24 cellular contexts compared by ENCODE assay signal in the genomic region with DNA sequence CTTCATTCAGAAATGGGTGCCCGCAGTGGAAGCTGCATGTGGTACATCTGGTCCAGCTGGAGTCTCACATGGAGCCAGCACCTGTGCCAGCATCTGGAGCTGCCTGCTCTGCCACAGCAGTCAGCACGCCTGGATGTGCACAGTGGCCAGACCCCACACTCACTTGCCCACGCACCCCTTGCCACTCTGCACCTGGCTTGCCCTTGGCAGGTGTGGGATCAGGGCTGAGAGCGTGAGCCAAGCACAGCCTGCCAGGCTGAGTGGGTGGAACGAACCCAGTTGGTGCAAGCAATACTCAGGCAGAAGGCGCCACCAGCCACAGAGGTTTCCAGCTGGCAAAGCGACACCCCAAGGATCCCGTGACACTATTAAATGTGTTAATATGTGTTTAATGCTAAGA.
DNase-seq lines count a peak whose midpoint lies in the region; ATAC-seq, FAIRE-seq and TF ChIP-seq lines count a peak whose summit lies in the region.
"Had no signal": no experiment of that assay in that cellular context is flagged by ENCODE, and none has a peak within 500 bp of the region (broad histone marks: within the 10 kb centered on the region; RNA-seq: fewer than 3 reads in every experiment).

No MANE protein-coding gene starts in this region.

- peak overlapping the region; percentile 88 for H3K27ac ChIP-seq in psoas muscle
- H3K27ac ChIP-seq: A549; BLaER1 treated with 17β-estradiol and CSF1 and Interleukin-3, amounts not matched to agents 10 nM and 100 nM had no signal

- WGBS in psoas muscle, 3 donors: 29 to 34% (median 31%) methylated on average over 8 of the region's 8 CpGs

- H3K4me3 ChIP-seq in bronchial epithelial cell (ENCODE audit: low read depth, low read length) (no peak overlapping the region), psoas muscle (no peak overlapping the region)
- H3K4me3 ChIP-seq: A549; BLaER1 treated with 17β-estradiol and CSF1 and Interleukin-3, amounts not matched to agents 10 nM and 100 nM; GM23338 had no signal

- intact Hi-C loops in psoas muscle (cut with DNase I) (loop anchor here in 1 of 2 donors (10.0 kb wide), 1 partner anchor 92 kb away; the partner anchor contains the start of gene AMOTL1), sciatic nerve (cut with DNase I) (no loop called here)

- ATAC-seq in psoas muscle: peak; percentile 34 to 62 (median 45)
- ATAC-seq in sciatic nerve: no peak
- ATAC-seq: A549, GM23338, HCT116 had no signal

- TF ChIP-seq CTCF in bronchial epithelial cell (IDR thresholded peaks at IDR 0.05; ENCODE audit: insufficient read depth, low read length, severe bottlenecking) (no peak), psoas muscle (IDR thresholded peaks at IDR 0.05) (no peak), type B pancreatic cell (conservative IDR thresholded peaks at IDR 0.05) (no peak)

- H3K4me1 Mint-ChIP-seq in type B pancreatic cell (ENCODE audit: unreplicated experiment): no peaks in the 10 kb centered on the region
- H3K4me1 Mint-ChIP-seq: CD14-positive monocyte; CD8-positive, alpha-beta memory T cell had no signal

- H3K36me3 Mint-ChIP-seq in type B pancreatic cell: no peaks in the 10 kb centered on the region
- H3K36me3 Mint-ChIP-seq: CD14-positive monocyte; CD8-positive, alpha-beta memory T cell had no signal

- no peaks in the 10 kb centered on the region for H3K9me3 ChIP-seq in psoas muscle
- H3K9me3 ChIP-seq: A549, BE2C had no signal

- H3K27me3 ChIP-seq in bronchial epithelial cell (ENCODE audit: control insufficient read depth, insufficient read depth, low read length) (no peaks in the 10 kb centered on the region), psoas muscle (ENCODE audit: insufficient read depth in 3 of 3, low read length in 2 of 3) (no peaks in the 10 kb centered on the region)
- H3K27me3 ChIP-seq: BE2C; BLaER1 treated with 17β-estradiol and CSF1 and Interleukin-3, amounts not matched to agents 10 nM and 100 nM had no signal

- FAIRE-seq in bronchial epithelial cell (lab: Jason Lieb, UNC): peak; percentile 7
- FAIRE-seq: A549, GM12891, GM18507 had no signal

- peaks cover 44% of the 10 kb centered on the region for H3K4me1 ChIP-seq in psoas muscle
- H3K4me1 ChIP-seq: A549; BE2C; BLaER1 treated with 17β-estradiol and CSF1 and Interleukin-3, amounts not matched to agents 10 nM and 100 nM had no signal

- no peak overlapping the region for H3K4me3 Mint-ChIP-seq in type B pancreatic cell
- H3K4me3 Mint-ChIP-seq: CD14-positive monocyte; CD4-positive, alpha-beta T cell; CD8-positive, alpha-beta memory T cell; GM23338; H9 had no signal

- H3K36me3 ChIP-seq in bronchial epithelial cell (ENCODE audit: control insufficient read depth, insufficient read depth, low read length): no peaks in the 10 kb centered on the region
- H3K36me3 ChIP-seq in psoas muscle (ENCODE audit: insufficient read depth in 1 of 2, low read depth in 1 of 2): no peaks in the 10 kb centered on the region
- H3K36me3 ChIP-seq: BE2C; BLaER1 treated with 17β-estradiol and CSF1 and Interleukin-3, amounts not matched to agents 10 nM and 100 nM had no signal

- no peaks in the 10 kb centered on the region for H3K27me3 Mint-ChIP-seq in type B pancreatic cell
- H3K27me3 Mint-ChIP-seq: CD4-positive, alpha-beta T cell had no signal

- peaks cover 7% of the 10 kb centered on the region for H3K9me3 Mint-ChIP-seq in type B pancreatic cell
- H3K9me3 Mint-ChIP-seq: CD4-positive, alpha-beta T cell; CD8-positive, alpha-beta memory T cell had no signal

- no peak for DNase-seq in bronchial epithelial cell (ENCODE audit: low read depth)
- DNase-seq in myocyte (ENCODE audit: low read depth): peak; percentile 29
- DNase-seq in psoas muscle: peak; percentile 25 to 58
- DNase-seq in type B pancreatic cell (ENCODE audit: extremely low spot score, unreplicated experiment): peak; percentile 55
- no peak for DNase-seq in putamen (ENCODE audit: low spot score)
- DNase-seq in sciatic nerve (ENCODE audit: low spot score): no peak
- DNase-seq in SHP77 treated with DMSO at 0.1 percent for 48 hours (lab: John Stamatoyannopoulos, UW): no peak
- DNase-seq: 8988T; ACHN; AML-193; BE2C; CD4-positive, alpha-beta T cell; CD8-positive, alpha-beta memory T cell; DMS53; DMS79 treated with DMSO at 0.1 percent for 48 hours; GF-D8; H9 had no signal

- no peak overlapping the region for H3K27ac Mint-ChIP-seq in type B pancreatic cell
- H3K27ac Mint-ChIP-seq: CD4-positive, alpha-beta T cell; CD8-positive, alpha-beta memory T cell; GM23338; H9 had no signal

Comparison
In these comparisons a context has a peak if more than half of its experiments do, and no peak if none do; other contexts are left out.
1. DNase-seq: peak in myocyte (single experiment), psoas muscle (2 of 2) and type B pancreatic cell (single experiment); none in bronchial epithelial cell (single experiment), putamen (single experiment), sciatic nerve (single experiment) and SHP77 treated with DMSO at 0.1 percent for 48 hours (single experiment).